8 cellular contexts compared by ENCODE assay signal in the genomic region with DNA sequence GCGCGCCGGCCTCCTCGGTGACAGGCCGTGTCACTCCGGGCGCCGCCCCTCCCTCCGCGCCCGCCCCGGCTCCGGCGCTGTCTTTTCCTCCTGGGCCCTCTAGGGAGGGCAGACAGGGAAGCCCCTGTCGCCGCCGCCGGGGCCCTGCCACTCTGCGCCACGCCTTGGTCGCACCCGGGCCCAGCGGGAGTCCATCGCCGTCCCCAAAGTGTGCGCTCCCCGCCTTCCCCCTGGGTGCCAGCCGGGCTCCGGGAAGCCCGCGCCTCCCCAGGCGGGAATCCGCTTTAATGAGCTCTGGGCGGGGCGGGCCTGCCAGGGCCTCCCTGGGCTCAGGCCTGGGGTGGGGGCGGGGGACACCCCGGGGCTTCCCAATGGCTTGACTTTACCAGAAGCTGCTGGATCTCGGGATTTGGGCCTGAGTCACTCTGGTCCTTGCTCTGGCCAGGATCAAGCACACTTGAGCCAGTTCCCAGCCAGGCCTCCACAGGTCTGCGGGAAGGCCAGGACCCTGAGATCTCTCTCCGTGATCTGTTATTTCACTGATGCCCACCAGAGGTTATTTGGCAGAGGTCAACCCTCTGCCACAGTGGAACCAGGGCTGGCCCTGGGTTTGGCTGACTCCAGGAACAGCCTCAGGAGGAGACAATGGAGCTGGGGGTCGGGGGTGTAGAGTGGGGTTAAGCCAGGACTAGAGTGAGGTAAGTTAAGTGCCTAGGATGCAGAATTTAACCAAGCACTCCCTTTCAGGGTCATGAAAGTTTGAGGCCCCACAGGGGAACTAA.
DNase-seq lines count a peak whose midpoint lies in the region; ATAC-seq and TF ChIP-seq lines count a peak whose summit lies in the region.

No MANE protein-coding gene starts in this region.

- DNase-seq in DND-41 (peak; percentile 77), HT1080 (ENCODE audit: low read depth) (peak; percentile 54), fibroblast of gingiva (ENCODE audit: low read depth) (peak; percentile 72), natural killer cell (no peak), upper lobe of right lung (peak; percentile 79), epidermal melanocyte (ENCODE audit: insufficient read length, low spot score) (no peak)
- DNase-seq in activated CD8-positive, alpha-beta T cell treated with anti-CD3 and anti-CD28 coated beads, Interleukin-2, amount 10 ng/mL, durations not matched to agents 7 days and 5 days, result no peak

- H3K4me1 Mint-ChIP-seq in activated CD8-positive, alpha-beta T cell treated with anti-CD3 and anti-CD28 coated beads, Interleukin-2, amount 10 ng/mL, durations not matched to agents 7 days and 5 days (ENCODE audit: low read depth), result peaks cover 82% of the 10 kb centered on the region
- peaks cover 50 to 58% of the 10 kb centered on the region in 2 donors for H3K4me1 Mint-ChIP-seq in natural killer cell

- H3K27ac Mint-ChIP-seq in activated CD8-positive, alpha-beta T cell treated with anti-CD3 and anti-CD28 coated beads, Interleukin-2, amount 10 ng/mL, durations not matched to agents 7 days and 5 days, result peak overlapping the region; percentile 47
- H3K27ac Mint-ChIP-seq in natural killer cell, result peak overlapping the region; percentile 79 to 84

- no peaks in the 10 kb centered on the region for H3K27me3 Mint-ChIP-seq in activated CD8-positive, alpha-beta T cell treated with anti-CD3 and anti-CD28 coated beads, Interleukin-2, amount 10 ng/mL, durations not matched to agents 7 days and 5 days (ENCODE audit: low read depth)
- H3K27me3 Mint-ChIP-seq in natural killer cell (ENCODE audit: low read depth in 2 of 2), result no peaks in the 10 kb centered on the region

- H3K9ac ChIP-seq in DND-41 (ENCODE audit: low read depth, low read length), result peak overlapping the region; percentile 59

- H3K9me3 ChIP-seq in DND-41 (ENCODE audit: insufficient read depth, low read length, severe bottlenecking) (no peaks in the 10 kb centered on the region), upper lobe of right lung (no peaks in the 10 kb centered on the region)

- H3K4me3 ChIP-seq in DND-41 (ENCODE audit: low read depth in 1 of 2, low read length in 2 of 2) (peak overlapping the region; percentile 12 to 83; a peak in 3 of 4 replicates), upper lobe of right lung (peak overlapping the region; percentile 58)

- intact Hi-C loops in natural killer cell (cut with micrococcal nuclease), result loop anchor here (5.0 kb wide), 1 partner anchor 64 kb away; no protein-coding TSS in a partner anchor
- intact Hi-C loops in upper lobe of right lung (cut with DNase I), result no loop called here

- no peak for TF ChIP-seq CTCF in DND-41 (IDR thresholded peaks at IDR 0.05; ENCODE audit: borderline replicate concordance, extremely low read depth, low read length, poor library complexity, severe bottlenecking)
- no peak for TF ChIP-seq CTCF in natural killer cell (IDR thresholded peaks at IDR 0.05)
- no peak for TF ChIP-seq CTCF in upper lobe of right lung (IDR thresholded peaks at IDR 0.05)

- peaks cover 67% of the 10 kb centered on the region for H4K20me1 ChIP-seq in DND-41 (ENCODE audit: insufficient read depth, low read length)

- CTCF ChIA-PET in activated CD8-positive, alpha-beta T cell treated with anti-CD3 and anti-CD28 coated beads, Interleukin-2, amount 10 ng/mL, durations not matched to agents 7 days and 5 days (lab: Charles Lee), result interaction anchor here (0.8 to 1.9 kb wide), 3 partner anchors 10 to 24 kb away, joined by 3 to 5 read pairs (median 4); no protein-coding TSS in a partner anchor

- peaks cover 92% of the 10 kb centered on the region for H3K79me2 ChIP-seq in DND-41 (ENCODE audit: insufficient read depth, low read length)

- peak overlapping the region; percentile 41 for H3K4me3 Mint-ChIP-seq in activated CD8-positive, alpha-beta T cell treated with anti-CD3 and anti-CD28 coated beads, Interleukin-2, amount 10 ng/mL, durations not matched to agents 7 days and 5 days
- H3K4me3 Mint-ChIP-seq in natural killer cell, result peak overlapping the region; percentile 35

- peaks cover 4% of the 10 kb centered on the region for H3K36me3 Mint-ChIP-seq in activated CD8-positive, alpha-beta T cell treated with anti-CD3 and anti-CD28 coated beads, Interleukin-2, amount 10 ng/mL, durations not matched to agents 7 days and 5 days (ENCODE audit: low read depth)
- no peaks in the 10 kb centered on the region for H3K36me3 Mint-ChIP-seq in natural killer cell

- no peak overlapping the region for H2AFZ ChIP-seq in DND-41 (ENCODE audit: low read depth, low read length)

- ATAC-seq in DND-41 (ENCODE audit: insufficient read depth, low read depth) (peak; percentile 66), GM21381 (IDR thresholded peaks at IDR 0.05; ENCODE audit: unreplicated experiment) (peak; percentile 41), natural killer cell (peak; percentile 44 to 51 (median 46)), upper lobe of right lung (peak; percentile 54)
- ATAC-seq in activated CD8-positive, alpha-beta T cell treated with anti-CD3 and anti-CD28 coated beads, Interleukin-2, amount 10 ng/mL, durations not matched to agents 7 days and 5 days, result peak; percentile 32

- H3K27ac ChIP-seq in DND-41 (ENCODE audit: low read length) (peak overlapping the region; percentile 99), upper lobe of right lung (peak overlapping the region; percentile 86)

- POLR2A ChIA-PET in activated CD8-positive, alpha-beta T cell treated with anti-CD3 and anti-CD28 coated beads, Interleukin-2, amount 10 ng/mL, durations not matched to agents 7 days and 5 days (lab: Charles Lee), result interaction anchor here (0.9 to 2.4 kb wide), 4 partner anchors 10 to 64 kb away, joined by 3 to 19 read pairs (median 9); no protein-coding TSS in a partner anchor

- peaks cover 40% of the 10 kb centered on the region for H3K36me3 ChIP-seq in DND-41 (ENCODE audit: insufficient read depth, low read length)
- H3K36me3 ChIP-seq in upper lobe of right lung, result no peaks in the 10 kb centered on the region

- H3K4me1 ChIP-seq in DND-41 (ENCODE audit: insufficient read depth, low read length) (peaks cover 89% of the 10 kb centered on the region), upper lobe of right lung (peaks cover 33% of the 10 kb centered on the region)

- H3K9me3 Mint-ChIP-seq in activated CD8-positive, alpha-beta T cell treated with anti-CD3 and anti-CD28 coated beads, Interleukin-2, amount 10 ng/mL, durations not matched to agents 7 days and 5 days (ENCODE audit: insufficient read depth), result no peaks in the 10 kb centered on the region
- H3K9me3 Mint-ChIP-seq in natural killer cell, result no peaks in the 10 kb centered on the region

- H3K27me3 ChIP-seq in DND-41 (ENCODE audit: insufficient read depth, low read length, poor library complexity) (no peaks in the 10 kb centered on the region), upper lobe of right lung (no peaks in the 10 kb centered on the region)

- H3K4me2 ChIP-seq in DND-41 (ENCODE audit: insufficient read depth, low read length), result peak overlapping the region; percentile 61

Comparison
In these comparisons a context has a peak if more than half of its experiments do, and no peak if none do; other contexts are left out.
1. DNase-seq: peak in DND-41 (single experiment), HT1080 (single experiment), fibroblast of gingiva (single experiment) and upper lobe of right lung (single experiment); none in activated CD8-positive, alpha-beta T cell treated with anti-CD3 and anti-CD28 coated beads, Interleukin-2, amount 10 ng/mL, durations not matched to agents 7 days and 5 days (single experiment), natural killer cell (single experiment) and epidermal melanocyte (single experiment).
2. Peak in every context shown above with its lines, with median percentiles within 50 percentile points of each other: ATAC-seq.